In the genomic region with DNA sequence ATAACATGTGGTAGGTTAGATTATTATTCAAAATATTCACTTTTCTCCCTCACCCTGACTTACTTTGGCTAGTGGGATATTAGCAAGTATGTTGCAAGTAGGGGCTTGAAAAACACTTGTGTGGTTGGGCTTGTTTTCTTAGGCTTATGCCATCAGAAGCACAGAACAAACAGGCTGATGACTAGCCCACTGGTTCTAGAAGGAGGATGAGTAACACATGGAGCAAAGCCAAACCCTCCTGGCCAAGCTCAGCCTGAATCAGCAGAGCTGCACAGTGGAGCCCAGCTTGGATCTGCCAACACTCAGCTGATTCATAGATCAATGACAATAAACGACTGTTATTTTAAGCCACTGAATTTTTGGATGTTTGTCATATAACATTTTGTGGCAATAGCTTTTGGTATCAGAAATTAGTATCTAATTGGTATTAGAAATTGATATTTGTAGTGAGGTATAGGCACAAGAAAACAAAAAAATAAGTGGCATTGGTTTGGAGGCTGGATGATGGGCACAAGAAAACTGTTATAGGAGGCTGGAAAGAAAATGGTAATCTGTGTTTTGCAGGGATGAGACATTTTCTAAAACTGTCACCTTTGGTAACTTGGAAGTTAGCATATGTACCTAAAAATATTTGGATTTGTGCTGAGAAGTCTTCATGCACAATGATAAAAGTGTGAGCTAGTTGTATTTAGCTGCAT, we compare ENCODE assay signal across 9 cellular contexts. TPM values are rescaled to one million over a fixed set of nuclear protein-coding genes. Genes with fewer than 3 reads are reported as not detected.
DNase-seq lines count a peak whose midpoint lies in the region; ATAC-seq, FAIRE-seq and TF ChIP-seq lines count a peak whose summit lies in the region.
"Had no signal": no experiment of that assay in that cellular context is flagged by ENCODE, and none has a peak within 500 bp of the region (broad histone marks: within the 10 kb centered on the region; RNA-seq: fewer than 3 reads in every experiment).

No MANE protein-coding gene starts in this region.

- H3K4me1 ChIP-seq in kidney (ENCODE audit: control insufficient read depth in 1 of 2, insufficient read depth in 1 of 2, low read depth in 1 of 2, low read length in 2 of 2) = no peaks in the 10 kb centered on the region
- no peaks in the 10 kb centered on the region for H3K4me1 ChIP-seq in upper lobe of left lung

- H3K4me3 ChIP-seq in astrocyte of the spinal cord (ENCODE audit: low read depth, low read length) = no peak overlapping the region
- no peak overlapping the region for H3K4me3 ChIP-seq in kidney (ENCODE audit: low read length in 2 of 2)
- no peak overlapping the region for H3K4me3 ChIP-seq in upper lobe of left lung

- H3K9me3 ChIP-seq in kidney (ENCODE audit: control insufficient read depth in 1 of 2, low read length in 2 of 2) = no peaks in the 10 kb centered on the region
- H3K9me3 ChIP-seq in upper lobe of left lung = no peaks in the 10 kb centered on the region

- intact Hi-C loops in kidney (cut with DNase I) = no loop called here

- peak; percentile 74 to 95 for ATAC-seq in upper lobe of left lung (ENCODE audit: low FRiP score in 2 of 2)
- no peak for ATAC-seq in HG02678 (IDR thresholded peaks at IDR 0.05; ENCODE audit: unreplicated experiment)
- ATAC-seq in GM19467 (IDR thresholded peaks at IDR 0.05; ENCODE audit: unreplicated experiment) = no peak

- in situ Hi-C loops in astrocyte of the spinal cord (cut with HindIII; ENCODE audit: low sequenced_read_pairs) = no loop called here

- H3K27me3 ChIP-seq in upper lobe of left lung = no peaks in the 10 kb centered on the region

- no peak overlapping the region for H3K9ac ChIP-seq in kidney (ENCODE audit: low read length in 2 of 2)

- TF ChIP-seq CTCF in astrocyte of the spinal cord (IDR thresholded peaks at IDR 0.05; ENCODE audit: low read depth, low read length) (no peak), kidney (IDR thresholded peaks at IDR 0.05; ENCODE audit: borderline replicate concordance, extremely low read depth, insufficient read depth) (no peak), upper lobe of left lung (IDR thresholded peaks at IDR 0.05) (no peak)

- H3K36me3 ChIP-seq in kidney (ENCODE audit: control insufficient read depth in 1 of 2, insufficient read depth in 2 of 2, low read length in 2 of 2) = no peaks in the 10 kb centered on the region
- H3K36me3 ChIP-seq in upper lobe of left lung = no peaks in the 10 kb centered on the region

- FAIRE-seq in kidney (lab: Jason Lieb, UNC) = no peak

- TF ChIP-seq POLR2A in upper lobe of left lung (IDR thresholded peaks at IDR 0.05) = no peak

- H3K27ac ChIP-seq in kidney (ENCODE audit: low read depth in 2 of 2, low read length in 2 of 2) = no peak overlapping the region
- H3K27ac ChIP-seq in upper lobe of left lung = no peak overlapping the region
- H3K27ac ChIP-seq: 22Rv1 had no signal

- TF ChIP-seq EP300 in upper lobe of left lung (IDR thresholded peaks at IDR 0.05) = no peak

- WGBS in upper lobe of left lung, 2 donors = 63 to 67% methylated on average over 1 of the region's 1 CpG

- DNase-seq in DMS 273 (lab: John Stamatoyannopoulos, UW; ENCODE audit: unreplicated experiment) (peak; percentile 40), DMS 273 treated with DMSO at 0.1 percent for 48 hours (lab: John Stamatoyannopoulos, UW) (no peak), astrocyte of the spinal cord (ENCODE audit: low read depth, low spot score) (peak; percentile 98), kidney (peak; percentile 66), upper lobe of left lung (peak in 1 of 2 donors; percentile 53), OCI-M2 (lab: John Stamatoyannopoulos, UW; ENCODE audit: unreplicated experiment) (no peak)

RNA-seq across cellular contexts. Expression of a gene that starts 46.1 kb away (rescaled TPM):
- 20.7 TPM for total RNA-seq in kidney
- polyA plus RNA-seq in kidney (ENCODE audit: insufficient read depth, low read depth, low replicate concordance) = 8.9 TPM
- 10 to 100 TPM in 4 of 6 donors, 1 to 10 TPM in 2; 8.1 to 32.1 (median 17.0) TPM for total RNA-seq in upper lobe of left lung

Comparison
In these comparisons a context has a peak if more than half of its experiments do, and no peak if none do; other contexts are left out.
1. DNase-seq: peak in DMS 273 (single experiment), astrocyte of the spinal cord (single experiment) and kidney (single experiment); none in DMS 273 treated with DMSO at 0.1 percent for 48 hours (single experiment) and OCI-M2 (single experiment).
2. ATAC-seq: peak in upper lobe of left lung (2 of 2); none in HG02678 (single experiment) and GM19467 (single experiment).